In the genomic region with DNA sequence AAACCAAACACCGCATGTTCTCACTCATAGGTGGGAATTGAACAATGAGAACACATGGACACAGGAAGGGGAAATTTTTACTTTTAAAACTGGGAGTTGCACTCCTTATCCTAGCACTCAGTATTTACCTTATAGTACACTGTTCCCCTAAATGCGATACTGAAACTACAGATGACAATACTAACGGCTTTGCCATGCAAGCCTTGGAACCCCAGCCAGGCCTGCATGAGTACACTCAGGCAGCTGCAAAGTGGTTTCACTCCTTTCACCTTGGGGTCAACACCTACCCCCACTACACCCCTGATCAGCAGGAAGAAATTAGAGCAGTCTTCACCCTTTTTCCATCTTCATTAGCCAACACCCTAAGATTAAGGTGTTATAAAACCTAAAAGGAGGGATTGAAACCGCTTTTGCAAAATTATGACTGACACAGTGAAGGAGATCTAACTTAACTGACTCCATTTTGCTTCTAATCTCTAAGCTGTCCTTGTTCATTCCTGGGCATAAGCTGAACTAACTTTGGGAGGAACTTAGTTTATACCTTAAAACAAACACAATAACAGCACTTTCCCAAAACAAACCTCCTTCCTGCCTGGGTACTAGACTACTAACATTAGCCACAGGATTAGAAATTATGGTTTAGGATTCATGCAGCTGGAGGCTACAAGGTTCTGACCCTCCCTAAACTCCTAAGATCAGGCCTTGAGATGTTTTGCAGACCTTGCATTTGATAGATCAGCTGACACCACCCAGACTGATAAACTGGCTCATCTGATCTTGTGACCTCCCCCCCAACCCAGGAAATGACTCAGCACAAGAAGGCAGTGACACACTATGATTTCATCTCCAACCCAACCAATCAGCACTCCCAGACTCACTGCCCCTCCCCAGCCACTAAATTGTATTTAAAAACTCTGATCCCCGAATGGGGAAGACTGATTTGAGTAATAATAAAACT, we compare ENCODE assay signal across 12 cellular contexts.
A peak's percentile ranks its signal among the peaks of the same experiment; 100 is the strongest.
DNase-seq lines count a peak whose midpoint lies in the region; ATAC-seq, FAIRE-seq and TF ChIP-seq lines count a peak whose summit lies in the region.
"Had no signal": no experiment of that assay in that cellular context is flagged by ENCODE, and none has a peak within 500 bp of the region (broad histone marks: within the 10 kb centered on the region; RNA-seq: fewer than 3 reads in every experiment).

No MANE protein-coding gene starts in this region.

- peak overlapping the region; percentile 91; the same call in 1 of the 2 replicates for H2AFZ ChIP-seq in H1 (ENCODE audit: low read length)

- no peak overlapping the region for H3K56ac ChIP-seq in H1 (replicated peaks; ENCODE audit: insufficient read length, low read depth, low read length)

- H3K27me3 ChIP-seq in H1 (replicated peaks in 1 of 4; ENCODE audit: control insufficient read depth in 3 of 4, extremely low read depth in 1 of 4, insufficient read depth in 3 of 4, low read length in 3 of 4) = no peaks in the 10 kb centered on the region
- H3K27me3 ChIP-seq in skeletal muscle satellite cell (ENCODE audit: control insufficient read depth, insufficient read depth, low read length) = no peaks in the 10 kb centered on the region
- no peaks in the 10 kb centered on the region for H3K27me3 ChIP-seq in testis
- no peaks in the 10 kb centered on the region for H3K27me3 ChIP-seq in right atrium auricular region

- H3K23me2 ChIP-seq in H1 (ENCODE audit: low read depth, low read length) = no peaks in the 10 kb centered on the region

- H2BK120ac ChIP-seq in H1 (replicated peaks; ENCODE audit: low read depth, low read length) = no peak overlapping the region

- H3K4ac ChIP-seq in H1 (replicated peaks; ENCODE audit: insufficient read length, low read depth, low read length) = no peak overlapping the region

- H2BK5ac ChIP-seq in H1 (ENCODE audit: low read depth, low read length) = peak overlapping the region; percentile 35; the same call in 1 of the 2 replicates

- no peak overlapping the region for H4K5ac ChIP-seq in H1 (ENCODE audit: insufficient read length, low read depth, low read length)

- no peak for TF ChIP-seq RAD21 in H1 (IDR thresholded peaks at IDR 0.05 in 1 of 2, conservative IDR thresholded peaks at IDR 0.05 in 1 of 2; ENCODE audit: low read depth in 2 of 2, low read length in 2 of 2)

- ATAC-seq in naive thymus-derived CD8-positive, alpha-beta T cell = no peak

- peak; percentile 11 for DNase-seq in activated CD4-positive, alpha-beta memory T cell treated with anti-CD3 and anti-CD28 coated beads for 36 hours
- no peak for DNase-seq in activated CD4-positive, alpha-beta memory T cell treated with anti-CD3 and anti-CD28 coated beads, Interleukin-2, amount 10 ng/mL, durations not matched to agents 7 days and 5 days
- DNase-seq in NCI-H226 (peak; percentile 5), H1 (ENCODE audit: low read depth in 1 of 2, low spot score in 2 of 2) (peak in 1 of 2 experiments; percentile 5), testis (no peak), right atrium auricular region (ENCODE audit: low spot score) (no peak)
- DNase-seq in naive thymus-derived CD8-positive, alpha-beta T cell = no peak
- DNase-seq: activated CD4-positive, alpha-beta T cell treated with anti-CD3 and anti-CD28 coated beads, Interleukin-2, amount 50 U/mL, for 1 hour; NCI-H345 had no signal

- H2BK20ac ChIP-seq in H1 (ENCODE audit: low read length) = no peak overlapping the region

- H3K4me2 ChIP-seq in H1 (ENCODE audit: insufficient read depth in 1 of 2, low read depth in 2 of 2, low read length in 2 of 2) = no peak overlapping the region
- peak overlapping the region; percentile 31 for H3K4me2 ChIP-seq in skeletal muscle satellite cell (ENCODE audit: low read length)

- H3K79me1 ChIP-seq in H1 (ENCODE audit: low read depth, low read length) = no peaks in the 10 kb centered on the region

- no peak overlapping the region for H3K27ac Mint-ChIP-seq in activated CD4-positive, alpha-beta memory T cell treated with anti-CD3 and anti-CD28 coated beads for 36 hours
- no peak overlapping the region for H3K27ac Mint-ChIP-seq in activated CD4-positive, alpha-beta memory T cell treated with anti-CD3 and anti-CD28 coated beads, Interleukin-2, amount 10 ng/mL, durations not matched to agents 7 days and 5 days
- H3K27ac Mint-ChIP-seq in naive thymus-derived CD8-positive, alpha-beta T cell = no peak overlapping the region

- POLR2A ChIA-PET in activated CD4-positive, alpha-beta memory T cell treated with anti-CD3 and anti-CD28 coated beads for 36 hours (lab: Charles Lee) = no interaction called here
- POLR2A ChIA-PET in activated CD4-positive, alpha-beta memory T cell treated with anti-CD3 and anti-CD28 coated beads, Interleukin-2, amount 10 ng/mL, durations not matched to agents 7 days and 5 days (lab: Charles Lee) = no interaction called here
- POLR2A ChIA-PET in H1 (lab: Charles Lee; ENCODE audit: partially characterized antibody) = no interaction called here
- POLR2A ChIA-PET in naive thymus-derived CD8-positive, alpha-beta T cell (lab: Charles Lee) = no interaction called here

- TF ChIP-seq POLR2A in H1 (IDR thresholded peaks at IDR 0.05; ENCODE audit: control extremely low read depth in 1 of 2, low read depth in 2 of 2, low read length in 2 of 2) (no peak), testis (IDR thresholded peaks at IDR 0.05) (no peak)

- H3K9me3 Mint-ChIP-seq in activated CD4-positive, alpha-beta memory T cell treated with anti-CD3 and anti-CD28 coated beads for 36 hours = peaks cover 4% of the 10 kb centered on the region
- H3K9me3 Mint-ChIP-seq in activated CD4-positive, alpha-beta memory T cell treated with anti-CD3 and anti-CD28 coated beads, Interleukin-2, amount 10 ng/mL, durations not matched to agents 7 days and 5 days = peaks cover 5% of the 10 kb centered on the region
- peaks cover 0 to 24% (median 7%) of the 10 kb centered on the region in 9 donors for H3K9me3 Mint-ChIP-seq in naive thymus-derived CD8-positive, alpha-beta T cell

- H4K20me1 ChIP-seq in H1 (replicated peaks in 1 of 2; ENCODE audit: control insufficient read depth in 1 of 2, insufficient read depth in 2 of 2, low read length in 2 of 2) = no peaks in the 10 kb centered on the region

- H2BK15ac ChIP-seq in H1 (ENCODE audit: low read length) = 0 out of 2 replicates have a peak overlapping the region, but pooled peaks have one; percentile 18

- no peak for TF ChIP-seq EP300 in H1 (IDR thresholded peaks at IDR 0.05; ENCODE audit: borderline replicate concordance in 1 of 2, low read depth in 2 of 2, low read length in 2 of 2)

- CTCF ChIA-PET in activated CD4-positive, alpha-beta memory T cell treated with anti-CD3 and anti-CD28 coated beads for 36 hours (lab: Charles Lee) = no interaction called here
- CTCF ChIA-PET in activated CD4-positive, alpha-beta memory T cell treated with anti-CD3 and anti-CD28 coated beads, Interleukin-2, amount 10 ng/mL, durations not matched to agents 7 days and 5 days (lab: Charles Lee) = interaction anchor here (1.0 to 1.1 kb wide), 2 partner anchors 9 to 12 kb away, joined by 3 read pairs; no protein-coding TSS in a partner anchor
- CTCF ChIA-PET in H1 (lab: Charles Lee; ENCODE audit: partially characterized antibody) = interaction anchor here (1.1 to 2.9 kb wide), 3 partner anchors 9 to 23 kb away, joined by 3 to 20 read pairs (median 3); no protein-coding TSS in a partner anchor

- no peaks in the 10 kb centered on the region for H3K79me2 ChIP-seq in H1 (ENCODE audit: control insufficient read depth in 1 of 2, insufficient read depth in 2 of 2, low read length in 2 of 2)

- H3K36me3 Mint-ChIP-seq in activated CD4-positive, alpha-beta memory T cell treated with anti-CD3 and anti-CD28 coated beads for 36 hours = no peaks in the 10 kb centered on the region
- no peaks in the 10 kb centered on the region for H3K36me3 Mint-ChIP-seq in activated CD4-positive, alpha-beta memory T cell treated with anti-CD3 and anti-CD28 coated beads, Interleukin-2, amount 10 ng/mL, durations not matched to agents 7 days and 5 days (ENCODE audit: low read depth)
- H3K36me3 Mint-ChIP-seq in naive thymus-derived CD8-positive, alpha-beta T cell = peaks cover 0 to 8% (median 0%) of the 10 kb centered on the region in 3 donors

- H3K4me1 Mint-ChIP-seq in activated CD4-positive, alpha-beta memory T cell treated with anti-CD3 and anti-CD28 coated beads for 36 hours (ENCODE audit: low read depth) = no peaks in the 10 kb centered on the region
- H3K4me1 Mint-ChIP-seq in activated CD4-positive, alpha-beta memory T cell treated with anti-CD3 and anti-CD28 coated beads, Interleukin-2, amount 10 ng/mL, durations not matched to agents 7 days and 5 days = peaks cover 2% of the 10 kb centered on the region
- no peaks in the 10 kb centered on the region for H3K4me1 Mint-ChIP-seq in naive thymus-derived CD8-positive, alpha-beta T cell

- no peak overlapping the region for H4K8ac ChIP-seq in H1 (ENCODE audit: extremely low read depth, insufficient read depth, low read length)

- H3K18ac ChIP-seq in H1 (ENCODE audit: extremely low read depth, low read length) = no peak overlapping the region

- H3K27me3 Mint-ChIP-seq in activated CD4-positive, alpha-beta memory T cell treated with anti-CD3 and anti-CD28 coated beads for 36 hours = no peaks in the 10 kb centered on the region
- no peaks in the 10 kb centered on the region for H3K27me3 Mint-ChIP-seq in activated CD4-positive, alpha-beta memory T cell treated with anti-CD3 and anti-CD28 coated beads, Interleukin-2, amount 10 ng/mL, durations not matched to agents 7 days and 5 days
- H3K27me3 Mint-ChIP-seq in naive thymus-derived CD8-positive, alpha-beta T cell = peaks cover 0 to 4% (median 0%) of the 10 kb centered on the region in 5 donors

- no peaks in the 10 kb centered on the region for H3K4me1 ChIP-seq in H1 (replicated peaks in 1 of 4; ENCODE audit: control insufficient read depth in 3 of 4, insufficient read depth in 4 of 4, low read length in 3 of 4)
- H3K4me1 ChIP-seq in skeletal muscle satellite cell (ENCODE audit: control insufficient read depth, insufficient read depth, low read length) = peaks cover 14% of the 10 kb centered on the region
- no peaks in the 10 kb centered on the region for H3K4me1 ChIP-seq in testis
- no peaks in the 10 kb centered on the region for H3K4me1 ChIP-seq in right atrium auricular region

- TF ChIP-seq CTCF in H1 (IDR thresholded peaks at IDR 0.05; ENCODE audit: control extremely low read depth in 1 of 3, insufficient read depth in 1 of 3, low read depth in 1 of 3, low read length in 3 of 3) (no peak), testis (IDR thresholded peaks at IDR 0.05) (no peak), right atrium auricular region (IDR thresholded peaks at IDR 0.05) (no peak)

- H3K4me3 Mint-ChIP-seq in activated CD4-positive, alpha-beta memory T cell treated with anti-CD3 and anti-CD28 coated beads for 36 hours = no peak overlapping the region
- H3K4me3 Mint-ChIP-seq in activated CD4-positive, alpha-beta memory T cell treated with anti-CD3 and anti-CD28 coated beads, Interleukin-2, amount 10 ng/mL, durations not matched to agents 7 days and 5 days = no peak overlapping the region
- H3K4me3 Mint-ChIP-seq in naive thymus-derived CD8-positive, alpha-beta T cell = no peak overlapping the region

- no peak overlapping the region for H2AK5ac ChIP-seq in H1 (ENCODE audit: low read depth, low read length)

- WGBS in H1 (ENCODE audit: extremely low coverage in 1 of 2, insufficient coverage in 1 of 2, insufficient read length in 1 of 2, insufficient replicate concordance in 2 of 2, low coverage in 1 of 2, low lambda C conversion rate in 2 of 2, missing lambda C conversion rate in 1 of 2), 2 experiments = 84% methylated on average over 5 of the region's 5 CpGs; no CpG with 5 or more reads in 1 of the 2 experiments
- 81 to 93% methylated on average over 5 of the region's 5 CpGs for WGBS in testis, 2 donors

- H3K4me3 ChIP-seq in H1 (ENCODE audit: extremely low read depth in 1 of 4, insufficient read depth in 2 of 4, low read depth in 3 of 4, low read length in 4 of 4) = no peak overlapping the region
- no peak overlapping the region for H3K4me3 ChIP-seq in skeletal muscle satellite cell (ENCODE audit: low read length)
- H3K4me3 ChIP-seq in testis = no peak overlapping the region
- no peak overlapping the region for H3K4me3 ChIP-seq in right atrium auricular region
- H3K4me3 ChIP-seq: skin epidermis had no signal

- H4K91ac ChIP-seq in H1 (replicated peaks; ENCODE audit: insufficient read length, low read length) = no peak overlapping the region

- H3K9ac ChIP-seq in H1 (replicated peaks in 1 of 4; ENCODE audit: extremely low read depth in 1 of 4, low read depth in 3 of 4, low read length in 3 of 4) (no peak overlapping the region), skeletal muscle satellite cell (ENCODE audit: low read depth, low read length) (no peak overlapping the region)

- H3K14ac ChIP-seq in H1 (ENCODE audit: insufficient read length) = no peak overlapping the region

- intact Hi-C loops in activated CD4-positive, alpha-beta memory T cell treated with anti-CD3 and anti-CD28 coated beads for 36 hours (cut with micrococcal nuclease) = no loop called here
- intact Hi-C loops in testis (cut with DNase I; ENCODE audit: low total_unique reads) = no loop called here

- H3K9me3 ChIP-seq in H1 (ENCODE audit: insufficient read depth in 2 of 2, low read depth in 1 of 2, low read length in 1 of 2) = no peaks in the 10 kb centered on the region
- H3K9me3 ChIP-seq in skeletal muscle satellite cell (replicated peaks; ENCODE audit: low read length) = no peaks in the 10 kb centered on the region
- no peaks in the 10 kb centered on the region for H3K9me3 ChIP-seq in testis
- H3K9me3 ChIP-seq in right atrium auricular region = peaks cover 0 to 13% of the 10 kb centered on the region in 2 donors

- no peak for FAIRE-seq in H1 (lab: Jason Lieb, UNC)

- no peak overlapping the region for H2BK12ac ChIP-seq in H1 (ENCODE audit: low read depth, low read length)

- H3K36me3 ChIP-seq in H1 (ENCODE audit: control insufficient read depth in 2 of 4, insufficient read depth in 4 of 4, low read length in 3 of 4) (no peaks in the 10 kb centered on the region), skeletal muscle satellite cell (ENCODE audit: insufficient read depth, low read length) (no peaks in the 10 kb centered on the region), testis (ENCODE audit: low read depth, missing control alignments) (no peaks in the 10 kb centered on the region), right atrium auricular region (no peaks in the 10 kb centered on the region)

- H3K27ac ChIP-seq in H1 (ENCODE audit: low read depth, low read length) (no peak overlapping the region), testis (no peak overlapping the region), right atrium auricular region (no peak overlapping the region)
- H3K27ac ChIP-seq: C4-2B, skin epidermis had no signal

- H3K23ac ChIP-seq in H1 (ENCODE audit: insufficient read length) = no peak overlapping the region

Comparison
In these comparisons a context has a peak if more than half of its experiments do, and no peak if none do; other contexts are left out.
1. DNase-seq: peak in activated CD4-positive, alpha-beta memory T cell treated with anti-CD3 and anti-CD28 coated beads for 36 hours (single experiment) and NCI-H226 (single experiment); none in activated CD4-positive, alpha-beta memory T cell treated with anti-CD3 and anti-CD28 coated beads, Interleukin-2, amount 10 ng/mL, durations not matched to agents 7 days and 5 days (single experiment), testis (single experiment), naive thymus-derived CD8-positive, alpha-beta T cell (0 of 10) and right atrium auricular region (single experiment).